Comparison of ENCODE assay signal across 20 cellular contexts in genomic region chr2:38440655-38441054, GRCh38.
A peak's percentile ranks its signal among the peaks of the same experiment; 100 is the strongest.
DNase-seq lines count a peak whose midpoint lies in the region; ATAC-seq and TF ChIP-seq lines count a peak whose summit lies in the region.
"Had no signal": no experiment of that assay in that cellular context is flagged by ENCODE, and none has a peak within 500 bp of the region (broad histone marks: within the 10 kb centered on the region; RNA-seq: fewer than 3 reads in every experiment).

No MANE protein-coding gene starts in this region.

- no peaks in the 10 kb centered on the region for H3K9me3 Mint-ChIP-seq in MCF 10A (ENCODE audit: unreplicated experiment)
- H3K9me3 Mint-ChIP-seq: CD4-positive, alpha-beta memory T cell; memory B cell; neural progenitor cell had no signal

- H3K4me3 Mint-ChIP-seq in MCF 10A (ENCODE audit: unreplicated experiment): no peak overlapping the region
- H3K4me3 Mint-ChIP-seq: CD4-positive, alpha-beta memory T cell; memory B cell; neural progenitor cell had no signal

- no peaks in the 10 kb centered on the region for H3K27me3 Mint-ChIP-seq in MCF 10A (ENCODE audit: insufficient read depth, unreplicated experiment)

- no peaks in the 10 kb centered on the region for H3K79me2 ChIP-seq in smooth muscle cell (ENCODE audit: low read depth)

- peak; percentile 83 for ATAC-seq in left ventricle myocardium superior

- H2AFZ ChIP-seq in smooth muscle cell (ENCODE audit: low read depth): no peak overlapping the region
- H2AFZ ChIP-seq: neural progenitor cell had no signal

- peaks cover 6% of the 10 kb centered on the region for H3K36me3 Mint-ChIP-seq in MCF 10A (ENCODE audit: insufficient read depth, unreplicated experiment)
- H3K36me3 Mint-ChIP-seq: CD4-positive, alpha-beta memory T cell; memory B cell; neural progenitor cell had no signal

- no TSS peak for BruUV-seq in MCF 10A (replicated peaks; lab: Mats Ljungman, UMichigan)

- peaks cover 3% of the 10 kb centered on the region for H4K20me1 ChIP-seq in smooth muscle cell (ENCODE audit: low read depth)

- H3K36me3 ChIP-seq in breast epithelium (no peaks in the 10 kb centered on the region), smooth muscle cell (ENCODE audit: low read depth) (no peaks in the 10 kb centered on the region)
- H3K36me3 ChIP-seq: gastrocnemius medialis, neural progenitor cell had no signal

- intact Hi-C loops in breast epithelium (cut with DNase I; ENCODE audit: low total_unique reads): no loop called here
- intact Hi-C loops in MCF 10A (cut with micrococcal nuclease): no loop called here
- intact Hi-C loops in left ventricle myocardium superior (cut with micrococcal nuclease): loop anchor here (10.0 kb wide), 1 partner anchor 66 kb away; the partner anchor contains the start of gene ATL2

- H3K27me3 ChIP-seq in breast epithelium (no peaks in the 10 kb centered on the region), smooth muscle cell (ENCODE audit: low read depth) (no peaks in the 10 kb centered on the region)
- H3K27me3 ChIP-seq: gastrocnemius medialis had no signal

- H3K9me3 ChIP-seq in breast epithelium (no peaks in the 10 kb centered on the region), smooth muscle cell (replicated peaks; ENCODE audit: low read depth) (no peaks in the 10 kb centered on the region)
- H3K9me3 ChIP-seq: gastrocnemius medialis had no signal

- H3K27ac Mint-ChIP-seq in MCF 10A (ENCODE audit: low read depth, unreplicated experiment): no peak overlapping the region
- H3K27ac Mint-ChIP-seq: memory B cell had no signal

- TF ChIP-seq CTCF in breast epithelium (IDR thresholded peaks at IDR 0.05): no peak
- TF ChIP-seq CTCF in MCF 10A (IDR thresholded peaks at IDR 0.05; ENCODE audit: unreplicated experiment): no peak
- TF ChIP-seq CTCF in smooth muscle cell (IDR thresholded peaks at IDR 0.05; ENCODE audit: borderline replicate concordance, insufficient read depth, poor library complexity, severe bottlenecking): no peak

- H3K4me1 ChIP-seq in breast epithelium: peaks cover 0 to 25% of the 10 kb centered on the region in 2 donors
- H3K4me1 ChIP-seq in smooth muscle cell (ENCODE audit: low read depth): peaks cover 18% of the 10 kb centered on the region

- H3K4me3 ChIP-seq in breast epithelium: no peak overlapping the region
- H3K4me3 ChIP-seq in smooth muscle cell: no peak overlapping the region
- H3K4me3 ChIP-seq: gastrocnemius medialis, neural progenitor cell had no signal

- peaks cover 47% of the 10 kb centered on the region for H3K4me1 Mint-ChIP-seq in MCF 10A (ENCODE audit: insufficient read depth, unreplicated experiment)
- H3K4me1 Mint-ChIP-seq: CD4-positive, alpha-beta memory T cell; memory B cell had no signal

- H3K9ac ChIP-seq in smooth muscle cell (ENCODE audit: low read depth): no peak overlapping the region
- H3K9ac ChIP-seq: KMS-11, neural progenitor cell had no signal

- H3K27ac ChIP-seq in breast epithelium (peak overlapping the region; percentile 74 to 86), smooth muscle cell (ENCODE audit: low read depth) (no peak overlapping the region)
- H3K27ac ChIP-seq: gastrocnemius medialis, KMS-11, neural progenitor cell had no signal

- CTCF ChIA-PET in MCF 10A (lab: Yijun Ruan, JAX): interaction anchor here (2.0 kb wide), 1 partner anchor 22 kb away, joined by 5 read pairs; no protein-coding TSS in a partner anchor

- no peak for TF ChIP-seq POLR2A in breast epithelium (IDR thresholded peaks at IDR 0.05)

- peak overlapping the region; percentile 18 for H3K4me2 ChIP-seq in smooth muscle cell
- H3K4me2 ChIP-seq: KMS-11, neural progenitor cell had no signal

- no peak for DNase-seq in breast epithelium (ENCODE audit: low spot score in 2 of 2)
- DNase-seq in MCF 10A (ENCODE audit: unreplicated experiment): no peak
- peak; percentile 2 for DNase-seq in OCI-M2 (lab: John Stamatoyannopoulos, UW; ENCODE audit: unreplicated experiment)
- DNase-seq in left ventricle myocardium superior: no peak
- DNase-seq in smooth muscle cell (lab: John Stamatoyannopoulos, UW; ENCODE audit: unreplicated experiment): no peak
- DNase-seq in 8988T: no peak
- no peak for DNase-seq in NCI-H1417 treated with DMSO at 0.1 percent for 48 hours (lab: John Stamatoyannopoulos, UW)
- no peak for DNase-seq in NCI-H1694 treated with DMSO at 0.1 percent for 48 hours (lab: John Stamatoyannopoulos, UW)
- DNase-seq: ACHN; activated CD4-positive, CD25-positive, alpha-beta regulatory T cell; aorta; CD4-positive, alpha-beta memory T cell; gastrocnemius medialis; NCI-H187 treated with DMSO at 0.1 percent for 48 hours; NCI-H526; stimulated activated CD4-positive, alpha-beta T cell treated with anti-CD3 and anti-CD28 coated beads, Interleukin-2, amount 100 ng/mL, for 48 hours; substantia nigra had no signal

- H3F3A ChIP-seq in smooth muscle cell (ENCODE audit: low read depth): peaks cover 10% of the 10 kb centered on the region

- WGBS in smooth muscle cell (ENCODE audit: low lambda C conversion rate): 24% methylated on average over 5 of the region's 5 CpGs

- POLR2A ChIA-PET in MCF 10A (lab: Yijun Ruan, JAX): interaction anchor here (0.7 to 1.1 kb wide), 2 partner anchors 23 to 63 kb away, joined by 3 to 4 read pairs; no protein-coding TSS in a partner anchor
